13 cellular contexts compared by ENCODE assay signal in genomic region chr12:113186666-113187325, GRCh38. TPM values are rescaled to one million over a fixed set of nuclear protein-coding genes. Genes with fewer than 3 reads are reported as not detected.
DNase-seq lines count a peak whose midpoint lies in the region; ATAC-seq, FAIRE-seq and TF ChIP-seq lines count a peak whose summit lies in the region.
"Had no signal": no experiment of that assay in that cellular context is flagged by ENCODE, and none has a peak within 500 bp of the region (broad histone marks: within the 10 kb centered on the region; RNA-seq: fewer than 3 reads in every experiment).

No MANE protein-coding gene starts in this region.

- intact Hi-C loops in K562 (cut with micrococcal nuclease) = no loop called here

- no peaks in the 10 kb centered on the region; the same call in 1 of the 2 replicates for H4K20me1 ChIP-seq in K562 (replicated peaks; ENCODE audit: control insufficient read depth, insufficient read depth, low read length)

- 84% methylated on average over 5 of the region's 16 CpGs for WGBS in A549 (ENCODE audit: missing lambda C conversion rate)
- WGBS in K562 (ENCODE audit: insufficient coverage, low coverage, missing lambda C conversion rate) = 69% methylated on average over 15 of the region's 16 CpGs
- WGBS in mesodermal cell (ENCODE audit: insufficient coverage in 2 of 2), 2 experiments = 91 to 93% methylated on average over 13 of the region's 16 CpGs

- no peaks in the 10 kb centered on the region for H3K27me3 ChIP-seq in K562 (ENCODE audit: control insufficient read depth in 2 of 2, insufficient read depth in 2 of 2, low read length in 2 of 2)

- no peak for TF ChIP-seq RAD21 in A549 (conservative IDR thresholded peaks at IDR 0.05 in 1 of 2, IDR thresholded peaks at IDR 0.05 in 1 of 2)
- TF ChIP-seq RAD21 in K562 (CRISPR knock-in tag; conservative IDR thresholded peaks at IDR 0.05 in 1 of 2, IDR thresholded peaks at IDR 0.05 in 1 of 2) = no peak

- peaks cover 63% of the 10 kb centered on the region for H3K79me2 ChIP-seq in K562 (ENCODE audit: control insufficient read depth, insufficient read depth, low read length)

- peak overlapping the region; percentile 96 to 100; a peak in 3 of 4 replicates for H3K9ac ChIP-seq in K562 (ENCODE audit: insufficient read depth in 1 of 2, low read depth in 2 of 2, low read length in 2 of 2)

- TF ChIP-seq POLR2A in A549 (IDR thresholded peaks at IDR 0.05; ENCODE audit: low read length) (no peak), K562 (conservative IDR thresholded peaks at IDR 0.05) (no peak)

- H3K9me1 ChIP-seq in K562 (ENCODE audit: control insufficient read depth, insufficient read depth, low read length) = no peaks in the 10 kb centered on the region

- H3K4me1 ChIP-seq in A549 (peaks cover 29% of the 10 kb centered on the region), K562 (replicated peaks in 1 of 2; ENCODE audit: control insufficient read depth in 2 of 2, insufficient read depth in 2 of 2, low read length in 2 of 2) (peaks cover 34 to 44% of the 10 kb centered on the region in 2 experiments; a peak in 4 of 5 replicates), mesodermal cell (ENCODE audit: control insufficient read depth, insufficient read depth, low read length, poor library complexity, severe bottlenecking) (peaks cover 12% of the 10 kb centered on the region)

- H3K9me3 ChIP-seq in A549 (no peaks in the 10 kb centered on the region), K562 (replicated peaks; ENCODE audit: control insufficient read depth, insufficient read depth, low read depth, low read length) (no peaks in the 10 kb centered on the region), mesodermal cell (ENCODE audit: control insufficient read depth, low read length) (no peaks in the 10 kb centered on the region)

- in situ Hi-C loops in K562 (cut with MboI) = loop anchor here (25.0 kb wide), 1 partner anchor 226 kb away; the partner anchor contains the start of genes SDS and SDSL

- H3K36me3 ChIP-seq in K562 (ENCODE audit: control insufficient read depth, insufficient read depth, low read length) (peaks cover 57% of the 10 kb centered on the region), mesodermal cell (ENCODE audit: control insufficient read depth, insufficient read depth, low read length) (peaks cover 36% of the 10 kb centered on the region)

- H3K4me3 ChIP-seq in A549 (peak overlapping the region; percentile 89; the same call in 2 of the 3 replicates), HFF-Myc (replicated peaks; ENCODE audit: low read depth, low read length) (peak overlapping the region; percentile 86), K562 (peak overlapping the region; percentile 91), mesodermal cell (ENCODE audit: extremely low read depth, insufficient read depth, low read length, poor library complexity, severe bottlenecking) (peak overlapping the region; percentile 3)

- CTCF ChIA-PET in A549 (lab: Yijun Ruan, JAX) (interaction anchor here (0.9 to 3.4 kb wide), 7 partner anchors 9 to 238 kb away, joined by 3 to 11 read pairs (median 3); no protein-coding TSS in a partner anchor), K562 (lab: Yijun Ruan, JAX; ENCODE audit: low intra/inter-chr PET ratio) (no interaction called here)

- FAIRE-seq in A549 (lab: Jason Lieb, UNC) (no peak), K562 (lab: Jason Lieb, UNC) (no peak)
- FAIRE-seq: G401.6 had no signal

- no peak overlapping the region for H2AFZ ChIP-seq in K562 (ENCODE audit: low read depth, low read length)

- peak overlapping the region in 1 of 2 experiments; percentile 98; a peak in 3 of 6 replicates for H3K27ac ChIP-seq in A549
- H3K27ac ChIP-seq in K562 (ENCODE audit: extremely low read depth, low read depth, low read length) = no peak overlapping the region
- H3K27ac ChIP-seq in mesodermal cell (ENCODE audit: low read depth, low read length, severe bottlenecking) = no peak overlapping the region

- POLR2A ChIA-PET in A549 (lab: Yijun Ruan, JAX) = interaction anchor here (0.6 to 1.3 kb wide), 3 partner anchors 10 to 36 kb away, joined by 3 to 4 read pairs (median 3); partner anchors contain the start of gene TPCN1
- POLR2A ChIA-PET in K562 (lab: Yijun Ruan, JAX) = interaction anchor here (0.6 to 1.4 kb wide), 5 partner anchors 11 to 634 kb away, joined by 3 to 4 read pairs (median 3); no protein-coding TSS in a partner anchor

- no peak for ATAC-seq in A549
- no peak for ATAC-seq in K562
- no peak for ATAC-seq in HG03108 (IDR thresholded peaks at IDR 0.05; ENCODE audit: unreplicated experiment)
- ATAC-seq in GM18519 (IDR thresholded peaks at IDR 0.05; ENCODE audit: low FRiP score, unreplicated experiment) = no peak

- no TSS peak for BruUV-seq in K562 (replicated peaks; lab: Mats Ljungman, UMichigan)

- H3K4me2 ChIP-seq in A549 = peak overlapping the region; percentile 78
- peak overlapping the region; percentile 84 for H3K4me2 ChIP-seq in K562 (ENCODE audit: insufficient read depth, low read length)

- TF ChIP-seq EP300 in A549 (IDR thresholded peaks at IDR 0.05) (no peak), K562 (IDR thresholded peaks at IDR 0.05; ENCODE audit: low read length) (no peak)

- DNase-seq in A549 (ENCODE audit: low read depth in 1 of 2, low spot score in 1 of 2) = no peak
- DNase-seq in HFF-Myc (ENCODE audit: extremely low read depth, low read depth) = no peak
- DNase-seq in K562 (ENCODE audit: extremely low read depth in 1 of 4, low spot score in 3 of 4) = no peak
- no peak for DNase-seq in stimulated activated CD8-positive, alpha-beta memory T cell treated with anti-CD3 and anti-CD28 coated beads, Interleukin-4, amount 100 ng/mL, for 48 hours
- no peak for DNase-seq in NCI-H1105 (lab: John Stamatoyannopoulos, UW)
- DNase-seq: activated effector memory CD4-positive, alpha-beta T cell treated with anti-CD3 and anti-CD28 coated beads, Interleukin-2, amount 50 U/mL, for 16 hours; NK-92 treated with Interleukin-12 subunit alpha and Interleukin-12 subunit beta, amount 100 ng/mL, for 24 hours had no signal

- TF ChIP-seq CTCF in A549 (IDR thresholded peaks at IDR 0.05) (no peak), HFF-Myc (IDR thresholded peaks at IDR 0.05; ENCODE audit: low read depth, low read length, missing control alignments) (no peak), K562 (IDR thresholded peaks at IDR 0.05 in 2 of 3, conservative IDR thresholded peaks at IDR 0.05 in 1 of 3; ENCODE audit: insufficient read depth in 2 of 3, low read depth in 1 of 3, low read length in 3 of 3) (no peak)

RNA-seq across cellular contexts. Expression of gene RITA1, which starts 1.3 kb away (rescaled TPM):
- 16.7 and 18.6 TPM in 2 replicates for polyA plus RNA-seq in A549 (2011; rRNA removed)
- 30.7 and 38.4 TPM in 2 replicates for polyA plus RNA-seq in A549 (2012; cell fraction: cytosol; rRNA removed)
- 20.3 and 23.4 TPM in 2 replicates for polyA plus RNA-seq in A549 (2012; cell fraction: nucleus; rRNA removed)
- 19.6 to 20.5 TPM (median 19.8 TPM) in 3 replicates for polyA plus RNA-seq in A549 (2017; fragmentation: RNase III; extraction: RNeasy Plus Mini Kit Qiagen cat#74134 plus additional on column Dnase treatment)
- 11.0 and 14.3 TPM in 2 replicates for polyA minus RNA-seq in A549 (2011; rRNA and poly(A)+ RNA removed)
- total RNA-seq in K562 (2011; cell fraction: chromatin; rRNA removed; ENCODE audit: low replicate concordance) = 9.9 and 32.6 TPM in 2 replicates
- total RNA-seq in K562 (2011; cell fraction: nucleolus; rRNA removed) = 18.9 and 25.0 TPM in 2 replicates
- total RNA-seq in K562 (2011; cell fraction: nucleoplasm; rRNA removed) = 17.7 and 18.0 TPM in 2 replicates
- 40.4 and 52.0 TPM in 2 replicates for total RNA-seq in K562 (2014; rRNA removed)
- 12.7 and 15.6 TPM in 2 replicates for total RNA-seq in K562 (2014; rRNA removed; fragmentation: Illumina TruSeq; extraction: Trizol)
- total RNA-seq in K562 (2015; rRNA removed; fragmentation: Illumina TruSeq; extraction: Trizol) = 34.3 and 36.7 TPM in 2 replicates
- total RNA-seq in K562 (2021) = 34.9 and 38.9 TPM in 2 replicates
- 17.6 and 17.9 TPM in 2 replicates for polyA plus RNA-seq in K562 (2011; rRNA removed)
- 23.1 and 48.6 TPM in 2 replicates for polyA plus RNA-seq in K562 (2011; cell fraction: cytosol; rRNA removed)
- polyA plus RNA-seq in K562 (2011; cell fraction: nucleus; rRNA removed) = 10.9 and 15.7 TPM in 2 replicates
- 23.0 and 27.5 TPM in 2 replicates for polyA plus RNA-seq in K562 (2012)
- polyA plus RNA-seq in K562 (2014; fragmentation: Illumina TruSeq; extraction: Trizol) = 18.0 and 27.7 TPM in 2 replicates
- polyA plus RNA-seq in K562 (2014; fragmentation: Nextera tagmentation; extraction: Ambion mirVana) = 1 to 10 TPM; 2.8 to 3.5 TPM
- 26.4 and 35.0 TPM in 2 replicates for polyA plus RNA-seq in K562 (2014; rRNA removed)
- 10.0 and 13.0 TPM in 2 replicates for polyA minus RNA-seq in K562 (2011; rRNA and poly(A)+ RNA removed)
- polyA minus RNA-seq in K562 (2011; cell fraction: cytosol; rRNA and poly(A)+ RNA removed) = 12.1 and 15.7 TPM in 2 replicates
- 11.0 and 11.4 TPM in 2 replicates for polyA minus RNA-seq in K562 (2011; cell fraction: nucleus; rRNA and poly(A)+ RNA removed)
- polyA plus RNA-seq in mesodermal cell (2013, experiment 1 of 2) = 15.3 TPM
- 12.7 TPM for polyA plus RNA-seq in mesodermal cell (2013, experiment 2 of 2)

RNA-seq across cellular contexts. Expression of gene DDX54, which starts 1.5 kb away (rescaled TPM):
- polyA plus RNA-seq in A549 (2011; rRNA removed) (60.6 and 62.4 TPM in 2 replicates), A549 (2017; fragmentation: RNase III; extraction: RNeasy Plus Mini Kit Qiagen cat#74134 plus additional on column Dnase treatment) (55.9 to 64.5 TPM (median 62.2 TPM) in 3 replicates), K562 (2011; rRNA removed) (56.6 and 80.5 TPM in 2 replicates), K562 (2014; fragmentation: Illumina TruSeq; extraction: Trizol) (44.4 and 77.7 TPM in 2 replicates), K562 (2014; fragmentation: Nextera tagmentation; extraction: Ambion mirVana) (1 to 10 TPM; 1.4 to 3.1 TPM), K562 (2014; rRNA removed) (74.4 and 107 TPM in 2 replicates)
- polyA plus RNA-seq in A549 (2012; cell fraction: cytosol; rRNA removed) = 88.2 and 92.3 TPM in 2 replicates
- 178 and 216 TPM in 2 replicates for polyA plus RNA-seq in A549 (2012; cell fraction: nucleus; rRNA removed)
- polyA minus RNA-seq in A549 (2011; rRNA and poly(A)+ RNA removed) = 57.6 and 76.8 TPM in 2 replicates
- total RNA-seq in K562 (2011; cell fraction: chromatin; rRNA removed; ENCODE audit: low replicate concordance) = 60.9 and 181 TPM in 2 replicates
- total RNA-seq in K562 (2011; cell fraction: nucleolus; rRNA removed) = 87.0 and 87.2 TPM in 2 replicates
- total RNA-seq in K562 (2011; cell fraction: nucleoplasm; rRNA removed) = 56.8 and 61.4 TPM in 2 replicates
- total RNA-seq in K562 (2014; rRNA removed) (100 and 135 TPM in 2 replicates), K562 (2014; rRNA removed; fragmentation: Illumina TruSeq; extraction: Trizol) (23.9 and 25.8 TPM in 2 replicates), K562 (2015; rRNA removed; fragmentation: Illumina TruSeq; extraction: Trizol) (48.5 and 51.4 TPM in 2 replicates), K562 (2021) (128 and 132 TPM in 2 replicates)
- 71.0 and 78.8 TPM in 2 replicates for polyA plus RNA-seq in K562 (2011; cell fraction: cytosol; rRNA removed)
- 76.8 and 95.6 TPM in 2 replicates for polyA plus RNA-seq in K562 (2011; cell fraction: nucleus; rRNA removed)
- polyA plus RNA-seq in K562 (2012) = 48.8 and 67.9 TPM in 2 replicates
- polyA minus RNA-seq in K562 (2011; rRNA and poly(A)+ RNA removed) = 47.0 and 50.2 TPM in 2 replicates
- polyA minus RNA-seq in K562 (2011; cell fraction: cytosol; rRNA and poly(A)+ RNA removed) = 52.1 and 64.3 TPM in 2 replicates
- polyA minus RNA-seq in K562 (2011; cell fraction: nucleus; rRNA and poly(A)+ RNA removed) = 31.1 and 49.1 TPM in 2 replicates
- 43.4 TPM for polyA plus RNA-seq in mesodermal cell (2013, experiment 1 of 2)
- 35.9 TPM for polyA plus RNA-seq in mesodermal cell (2013, experiment 2 of 2)

RNA-seq across cellular contexts. Expression of gene TPCN1, which starts 34.5 kb away (rescaled TPM):
- polyA plus RNA-seq in A549 (2011; rRNA removed) (24.1 and 28.7 TPM in 2 replicates), A549 (2017; fragmentation: RNase III; extraction: RNeasy Plus Mini Kit Qiagen cat#74134 plus additional on column Dnase treatment) (20.5 to 21.9 TPM (median 21.0 TPM) in 3 replicates), K562 (2011; rRNA removed) (12.8 and 18.9 TPM in 2 replicates), K562 (2014; fragmentation: Illumina TruSeq; extraction: Trizol) (16.2 and 17.0 TPM in 2 replicates), K562 (2014; fragmentation: Nextera tagmentation; extraction: Ambion mirVana) (1 to 10 TPM in 1 of 2 experiments, under 1 TPM in 1; 0.80 to 1.1 TPM), K562 (2014; rRNA removed) (19.2 and 19.3 TPM in 2 replicates)
- 26.0 and 34.1 TPM in 2 replicates for polyA plus RNA-seq in A549 (2012; cell fraction: cytosol; rRNA removed)
- 98.9 and 125 TPM in 2 replicates for polyA plus RNA-seq in A549 (2012; cell fraction: nucleus; rRNA removed)
- 31.8 and 38.7 TPM in 2 replicates for polyA minus RNA-seq in A549 (2011; rRNA and poly(A)+ RNA removed)
- 112 and 252 TPM in 2 replicates for total RNA-seq in K562 (2011; cell fraction: chromatin; rRNA removed; ENCODE audit: low replicate concordance)
- total RNA-seq in K562 (2011; cell fraction: nucleolus; rRNA removed) = 110 and 123 TPM in 2 replicates
- 98.7 and 108 TPM in 2 replicates for total RNA-seq in K562 (2011; cell fraction: nucleoplasm; rRNA removed)
- total RNA-seq in K562 (2014; rRNA removed) (6.4 and 9.2 TPM in 2 replicates), K562 (2014; rRNA removed; fragmentation: Illumina TruSeq; extraction: Trizol) (5.5 and 6.1 TPM in 2 replicates), K562 (2015; rRNA removed; fragmentation: Illumina TruSeq; extraction: Trizol) (7.4 and 7.8 TPM in 2 replicates), K562 (2021) (23.8 and 27.2 TPM in 2 replicates)
- 8.0 and 10.3 TPM in 2 replicates for polyA plus RNA-seq in K562 (2011; cell fraction: cytosol; rRNA removed)
- polyA plus RNA-seq in K562 (2011; cell fraction: nucleus; rRNA removed) = 137 and 160 TPM in 2 replicates
- polyA plus RNA-seq in K562 (2012) = 20.9 and 33.9 TPM in 2 replicates
- polyA minus RNA-seq in K562 (2011; rRNA and poly(A)+ RNA removed) = 7.8 and 12.1 TPM in 2 replicates
- 17.9 and 21.8 TPM in 2 replicates for polyA minus RNA-seq in K562 (2011; cell fraction: cytosol; rRNA and poly(A)+ RNA removed)
- polyA minus RNA-seq in K562 (2011; cell fraction: nucleus; rRNA and poly(A)+ RNA removed) = 30.6 and 40.4 TPM in 2 replicates
- polyA plus RNA-seq in mesodermal cell (2013, experiment 1 of 2) = 20.2 TPM
- polyA plus RNA-seq in mesodermal cell (2013, experiment 2 of 2) = 17.6 TPM

RNA-seq across cellular contexts. Expression of gene CFAP73, which starts 37.3 kb away (rescaled TPM):
- polyA plus RNA-seq in A549 (2011; rRNA removed) (not detected in 2 replicates), A549 (2017; fragmentation: RNase III; extraction: RNeasy Plus Mini Kit Qiagen cat#74134 plus additional on column Dnase treatment) (0.05 TPM in 1 of 3 replicates, not detected in the others), K562 (2011; rRNA removed) (not detected in 2 replicates), K562 (2014; fragmentation: Illumina TruSeq; extraction: Trizol) (not detected in 2 replicates), K562 (2014; fragmentation: Nextera tagmentation; extraction: Ambion mirVana) (not detected), K562 (2014; rRNA removed) (not detected in 2 replicates)
- 0.04 and 0.06 TPM in 2 replicates for polyA plus RNA-seq in A549 (2012; cell fraction: cytosol; rRNA removed)
- polyA plus RNA-seq in A549 (2012; cell fraction: nucleus; rRNA removed) = 0.36 TPM in 1 of 2 replicates, not detected in the other
- polyA minus RNA-seq in A549 (2011; rRNA and poly(A)+ RNA removed) = not detected in 2 replicates
- total RNA-seq in K562 (2011; cell fraction: chromatin; rRNA removed; ENCODE audit: low replicate concordance) = not detected in 2 replicates
- not detected in 2 replicates for total RNA-seq in K562 (2011; cell fraction: nucleolus; rRNA removed)
- not detected in 2 replicates for total RNA-seq in K562 (2011; cell fraction: nucleoplasm; rRNA removed)
- total RNA-seq in K562 (2014; rRNA removed) (not detected in 2 replicates), K562 (2014; rRNA removed; fragmentation: Illumina TruSeq; extraction: Trizol) (not detected in 2 replicates), K562 (2015; rRNA removed; fragmentation: Illumina TruSeq; extraction: Trizol) (not detected in 2 replicates), K562 (2021) (not detected in 2 replicates)
- polyA plus RNA-seq in K562 (2011; cell fraction: cytosol; rRNA removed) = not detected in 2 replicates
- polyA plus RNA-seq in K562 (2011; cell fraction: nucleus; rRNA removed) = not detected in 2 replicates
- polyA plus RNA-seq in K562 (2012) = 0.14 and 0.17 TPM in 2 replicates
- not detected in 2 replicates for polyA minus RNA-seq in K562 (2011; rRNA and poly(A)+ RNA removed)
- not detected in 2 replicates for polyA minus RNA-seq in K562 (2011; cell fraction: cytosol; rRNA and poly(A)+ RNA removed)
- not detected in 2 replicates for polyA minus RNA-seq in K562 (2011; cell fraction: nucleus; rRNA and poly(A)+ RNA removed)
- not detected for polyA plus RNA-seq in mesodermal cell (2013, experiment 1 of 2)
- polyA plus RNA-seq in mesodermal cell (2013, experiment 2 of 2) = not detected
- total RNA-seq: mesenteric fat pad, urinary bladder had no signal

RNA-seq across cellular contexts. Expression of gene RASAL1, which starts 51.2 kb away (rescaled TPM):
- polyA plus RNA-seq in A549 (2011; rRNA removed) (0.34 and 0.36 TPM in 2 replicates), A549 (2017; fragmentation: RNase III; extraction: RNeasy Plus Mini Kit Qiagen cat#74134 plus additional on column Dnase treatment) (0.18 to 0.30 TPM (median 0.30 TPM) in 3 replicates), K562 (2011; rRNA removed) (0.06 TPM in 1 of 2 replicates, not detected in the other), K562 (2014; fragmentation: Illumina TruSeq; extraction: Trizol) (not detected in 2 replicates), K562 (2014; fragmentation: Nextera tagmentation; extraction: Ambion mirVana) (not detected), K562 (2014; rRNA removed) (not detected in 2 replicates)
- polyA plus RNA-seq in A549 (2012; cell fraction: cytosol; rRNA removed) = 0.30 and 0.43 TPM in 2 replicates
- 0.94 and 1.2 TPM in 2 replicates for polyA plus RNA-seq in A549 (2012; cell fraction: nucleus; rRNA removed)
- polyA minus RNA-seq in A549 (2011; rRNA and poly(A)+ RNA removed) = 0.17 and 0.54 TPM in 2 replicates
- total RNA-seq in K562 (2011; cell fraction: chromatin; rRNA removed; ENCODE audit: low replicate concordance) = 0.30 TPM in 1 of 2 replicates, not detected in the other
- 0.17 TPM in 1 of 2 replicates, not detected in the other for total RNA-seq in K562 (2011; cell fraction: nucleolus; rRNA removed)
- total RNA-seq in K562 (2011; cell fraction: nucleoplasm; rRNA removed) = not detected in 2 replicates
- total RNA-seq in K562 (2014; rRNA removed) (0.08 and 0.14 TPM in 2 replicates), K562 (2014; rRNA removed; fragmentation: Illumina TruSeq; extraction: Trizol) (not detected in 2 replicates), K562 (2015; rRNA removed; fragmentation: Illumina TruSeq; extraction: Trizol) (not detected in 2 replicates), K562 (2021) (0.16 TPM in 1 of 2 replicates, not detected in the other)
- polyA plus RNA-seq in K562 (2011; cell fraction: cytosol; rRNA removed) = 0.03 TPM in 1 of 2 replicates, not detected in the other
- 0.07 and 0.18 TPM in 2 replicates for polyA plus RNA-seq in K562 (2011; cell fraction: nucleus; rRNA removed)
- polyA plus RNA-seq in K562 (2012) = 0.04 TPM in 1 of 2 replicates, not detected in the other
- not detected in 2 replicates for polyA minus RNA-seq in K562 (2011; rRNA and poly(A)+ RNA removed)
- polyA minus RNA-seq in K562 (2011; cell fraction: cytosol; rRNA and poly(A)+ RNA removed) = not detected in 2 replicates
- not detected in 2 replicates for polyA minus RNA-seq in K562 (2011; cell fraction: nucleus; rRNA and poly(A)+ RNA removed)
- polyA plus RNA-seq in mesodermal cell (2013, experiment 1 of 2) = 1.5 TPM
- 2.2 TPM for polyA plus RNA-seq in mesodermal cell (2013, experiment 2 of 2)
- total RNA-seq: mesenteric fat pad had no signal

Comparison
In these comparisons a context has a peak if more than half of its experiments do, and no peak if none do; other contexts are left out.
1. H3K4me3 ChIP-seq: peak in every context shown above with its lines; median percentile 91 in K562; 89 in A549; 86 in HFF-Myc; 3 in mesodermal cell.
2. Of the 35 proteins assayed by ChIP-seq in both K562 and A549: peak only in K562: KDM1A; only in A549: none; in both: ZFP36; in neither: 33.